In the genomic region with DNA sequence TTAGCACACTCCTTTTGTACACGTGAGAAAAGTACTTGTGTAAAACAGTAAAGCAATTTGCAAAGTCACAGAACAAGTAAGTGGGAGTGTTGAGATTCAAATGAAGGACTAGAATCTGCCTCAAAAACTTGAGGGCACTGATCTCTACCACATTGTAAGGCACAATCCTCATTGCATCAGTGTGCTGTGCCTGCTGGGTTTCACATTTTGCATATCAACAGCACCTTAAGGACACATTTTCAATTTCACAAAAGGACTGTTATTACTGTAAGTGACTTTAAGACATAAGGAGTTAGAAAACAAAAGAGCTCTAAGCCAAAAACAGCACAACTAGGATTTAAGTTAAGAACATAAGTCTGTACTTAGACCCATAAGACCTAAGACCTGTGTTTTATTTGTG, we compare ENCODE assay signal across 2 cellular contexts.
A peak's percentile ranks its signal among the peaks of the same experiment; 100 is the strongest.
TF ChIP-seq lines count a peak whose summit lies in the region.

No MANE protein-coding gene starts in this region.

TF ChIP-seq in GM23338, 12 proteins besides CTCF, POLR2A, EP300 and RAD21:
- TF ChIP-seq, protein P1, sequence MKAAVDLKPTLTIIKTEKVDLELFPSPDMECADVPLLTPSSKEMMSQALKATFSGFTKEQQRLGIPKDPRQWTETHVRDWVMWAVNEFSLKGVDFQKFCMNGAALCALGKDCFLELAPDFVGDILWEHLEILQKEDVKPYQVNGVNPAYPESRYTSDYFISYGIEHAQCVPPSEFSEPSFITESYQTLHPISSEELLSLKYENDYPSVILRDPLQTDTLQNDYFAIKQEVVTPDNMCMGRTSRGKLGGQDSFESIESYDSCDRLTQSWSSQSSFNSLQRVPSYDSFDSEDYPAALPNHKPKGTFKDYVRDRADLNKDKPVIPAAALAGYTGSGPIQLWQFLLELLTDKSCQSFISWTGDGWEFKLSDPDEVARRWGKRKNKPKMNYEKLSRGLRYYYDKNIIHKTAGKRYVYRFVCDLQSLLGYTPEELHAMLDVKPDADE (IDR thresholded peaks at IDR 0.05): no peak
- TF ChIP-seq ZNF114 (CRISPR knock-in tag; IDR thresholded peaks at IDR 0.05): no peak
- no peak for TF ChIP-seq EZH2phosphoT487 (IDR thresholded peaks at IDR 0.05; ENCODE audit: unreplicated experiment)
- TF ChIP-seq ZNF462 (CRISPR knock-in tag; IDR thresholded peaks at IDR 0.05): peak; percentile 69; the same call in 1 of the 2 replicates
- TF ChIP-seq CREB1 (CRISPR knock-in tag; IDR thresholded peaks at IDR 0.05; ENCODE audit: low read depth): 0 out of 2 replicates have a peak, but pooled peaks have one; percentile 36
- TF ChIP-seq JUNB (IDR thresholded peaks at IDR 0.05; ENCODE audit: unreplicated experiment): no peak
- TF ChIP-seq NANOG (IDR thresholded peaks at IDR 0.05; ENCODE audit: borderline replicate concordance): peak; percentile 94
- TF ChIP-seq EZH2 (IDR thresholded peaks at IDR 0.05; ENCODE audit: low read depth, unreplicated experiment): no peak

TF ChIP-seq in H1, 55 proteins besides CTCF, POLR2A, EP300 and RAD21 (continues in another document):
- TF ChIP-seq SAP30 (IDR thresholded peaks at IDR 0.05; ENCODE audit: insufficient read depth, insufficient replicate concordance, low read length) (no peak), SIN3A (conservative IDR thresholded peaks at IDR 0.05 in 1 of 2, IDR thresholded peaks at IDR 0.05 in 1 of 2; ENCODE audit: low read depth in 1 of 2, low read length in 2 of 2) (no peak), CREB1 (IDR thresholded peaks at IDR 0.05) (no peak), SP1 (IDR thresholded peaks at IDR 0.05; ENCODE audit: low read depth, low read length) (peak; percentile 53; the same call in 1 of the 2 replicates), TEAD4 (IDR thresholded peaks at IDR 0.05; ENCODE audit: low read depth, low read length) (no peak), GTF2F1 (IDR thresholded peaks at IDR 0.05; ENCODE audit: borderline replicate concordance, low read depth, low read length) (no peak), HDAC6 (IDR thresholded peaks at IDR 0.05; ENCODE audit: low read depth, low read length) (no peak), GABPA (IDR thresholded peaks at IDR 0.05; ENCODE audit: borderline replicate concordance, insufficient read depth, low read length) (no peak), FOSL1 (IDR thresholded peaks at IDR 0.05; ENCODE audit: insufficient read depth, low read depth, low read length) (no peak), CEBPB (IDR thresholded peaks at IDR 0.05; ENCODE audit: low read depth, low read length) (peak; percentile 89), YY1 (IDR thresholded peaks at IDR 0.05; ENCODE audit: low read depth, low read length) (no peak), BACH1 (IDR thresholded peaks at IDR 0.05; ENCODE audit: low read length) (no peak), HDAC2 (IDR thresholded peaks at IDR 0.05; ENCODE audit: borderline replicate concordance in 1 of 2, low read depth in 2 of 2, low read length in 2 of 2) (0 out of 4 replicates have a peak, but pooled peaks of 1 of the 2 experiments have one; percentile 17), SP4 (IDR thresholded peaks at IDR 0.05; ENCODE audit: low read length) (no peak), RBBP5 (IDR thresholded peaks at IDR 0.05; ENCODE audit: borderline replicate concordance, low read depth, low read length) (no peak), ZNF274 (IDR thresholded peaks at IDR 0.05; ENCODE audit: borderline replicate concordance, extremely low read depth, low read length) (no peak), JUN (IDR thresholded peaks at IDR 0.05; ENCODE audit: low read depth, low read length) (no peak), NRF1 (IDR thresholded peaks at IDR 0.05; ENCODE audit: low read depth, low read length) (no peak), EZH2 (IDR thresholded peaks at IDR 0.05; ENCODE audit: low read depth, low read length, severe bottlenecking) (no peak), RFX5 (IDR thresholded peaks at IDR 0.05; ENCODE audit: borderline replicate concordance, low read depth, low read length) (no peak), CHD7 (IDR thresholded peaks at IDR 0.05; ENCODE audit: insufficient replicate concordance, low read length) (peak; percentile 95), CBX5 (IDR thresholded peaks at IDR 0.05; ENCODE audit: low read depth, low read length) (no peak), SRF (IDR thresholded peaks at IDR 0.05; ENCODE audit: low read depth, low read length) (no peak), KDM5A (IDR thresholded peaks at IDR 0.05; ENCODE audit: low read length) (no peak), ASH2L (IDR thresholded peaks at IDR 0.05; ENCODE audit: low read length) (no peak), KDM1A (IDR thresholded peaks at IDR 0.05; ENCODE audit: borderline replicate concordance, low read length) (no peak), TAF1 (IDR thresholded peaks at IDR 0.05; ENCODE audit: low read depth, low read length) (0 out of 2 replicates have a peak, but pooled peaks have one; percentile 33), SIX5 (IDR thresholded peaks at IDR 0.05; ENCODE audit: low read depth, low read length) (no peak), JUND (IDR thresholded peaks at IDR 0.05; ENCODE audit: low read length) (0 out of 2 replicates have a peak, but pooled peaks have one; percentile 23), TAF7 (optimal IDR thresholded peaks at IDR 0.05; ENCODE audit: borderline replicate concordance, low read depth, low read length) (no peak), RXRA (IDR thresholded peaks at IDR 0.05; ENCODE audit: insufficient read depth, low read depth, low read length) (no peak), RNF2 (IDR thresholded peaks at IDR 0.05; ENCODE audit: borderline replicate concordance, low read depth, low read length, missing control alignments, poor library complexity, severe bottlenecking) (no peak), POU5F1 (IDR thresholded peaks at IDR 0.05; ENCODE audit: low read depth, low read length) (peak; percentile 48; the same call in 1 of the 2 replicates), CBX8 (IDR thresholded peaks at IDR 0.05; ENCODE audit: borderline replicate concordance, low read depth, low read length) (no peak), BCL11A (IDR thresholded peaks at IDR 0.05; ENCODE audit: low read depth in 2 of 2, low read length in 2 of 2) (no peak), SUZ12 (IDR thresholded peaks at IDR 0.05; ENCODE audit: low read length) (no peak), POLR2AphosphoS5 (IDR thresholded peaks at IDR 0.05; ENCODE audit: low read depth, low read length) (no peak), KDM4A (IDR thresholded peaks at IDR 0.05; ENCODE audit: low read depth, low read length, severe bottlenecking) (no peak), ATF3 (IDR thresholded peaks at IDR 0.05; ENCODE audit: insufficient read depth, low read depth, low read length) (no peak), BRCA1 (IDR thresholded peaks at IDR 0.05; ENCODE audit: low read depth, low read length) (no peak), CHD1 (IDR thresholded peaks at IDR 0.05; ENCODE audit: low read depth, low read length) (no peak), USF2 (IDR thresholded peaks at IDR 0.05; ENCODE audit: low read length) (no peak), NANOG (IDR thresholded peaks at IDR 0.05; ENCODE audit: insufficient read depth, low read depth, low read length, poor library complexity, severe bottlenecking) (peak; percentile 87), TBP (IDR thresholded peaks at IDR 0.05; ENCODE audit: low read depth, low read length) (no peak), EGR1 (IDR thresholded peaks at IDR 0.05; ENCODE audit: borderline replicate concordance, low read depth, low read length) (no peak), PHF8 (conservative IDR thresholded peaks at IDR 0.05; ENCODE audit: low read depth, low read length) (no peak)
- TF ChIP-seq, protein P2, sequence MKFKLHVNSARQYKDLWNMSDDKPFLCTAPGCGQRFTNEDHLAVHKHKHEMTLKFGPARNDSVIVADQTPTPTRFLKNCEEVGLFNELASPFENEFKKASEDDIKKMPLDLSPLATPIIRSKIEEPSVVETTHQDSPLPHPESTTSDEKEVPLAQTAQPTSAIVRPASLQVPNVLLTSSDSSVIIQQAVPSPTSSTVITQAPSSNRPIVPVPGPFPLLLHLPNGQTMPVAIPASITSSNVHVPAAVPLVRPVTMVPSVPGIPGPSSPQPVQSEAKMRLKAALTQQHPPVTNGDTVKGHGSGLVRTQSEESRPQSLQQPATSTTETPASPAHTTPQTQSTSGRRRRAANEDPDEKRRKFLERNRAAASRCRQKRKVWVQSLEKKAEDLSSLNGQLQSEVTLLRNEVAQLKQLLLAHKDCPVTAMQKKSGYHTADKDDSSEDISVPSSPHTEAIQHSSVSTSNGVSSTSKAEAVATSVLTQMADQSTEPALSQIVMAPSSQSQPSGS (IDR thresholded peaks at IDR 0.05; ENCODE audit: low read length): no peak
- TF ChIP-seq, protein P3, sequence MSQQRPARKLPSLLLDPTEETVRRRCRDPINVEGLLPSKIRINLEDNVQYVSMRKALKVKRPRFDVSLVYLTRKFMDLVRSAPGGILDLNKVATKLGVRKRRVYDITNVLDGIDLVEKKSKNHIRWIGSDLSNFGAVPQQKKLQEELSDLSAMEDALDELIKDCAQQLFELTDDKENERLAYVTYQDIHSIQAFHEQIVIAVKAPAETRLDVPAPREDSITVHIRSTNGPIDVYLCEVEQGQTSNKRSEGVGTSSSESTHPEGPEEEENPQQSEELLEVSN (IDR thresholded peaks at IDR 0.05): no peak
- TF ChIP-seq, protein P4, sequence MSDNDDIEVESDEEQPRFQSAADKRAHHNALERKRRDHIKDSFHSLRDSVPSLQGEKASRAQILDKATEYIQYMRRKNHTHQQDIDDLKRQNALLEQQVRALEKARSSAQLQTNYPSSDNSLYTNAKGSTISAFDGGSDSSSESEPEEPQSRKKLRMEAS (IDR thresholded peaks at IDR 0.05): peak; percentile 30; the same call in 1 of the 2 replicates
